In the genomic region with DNA sequence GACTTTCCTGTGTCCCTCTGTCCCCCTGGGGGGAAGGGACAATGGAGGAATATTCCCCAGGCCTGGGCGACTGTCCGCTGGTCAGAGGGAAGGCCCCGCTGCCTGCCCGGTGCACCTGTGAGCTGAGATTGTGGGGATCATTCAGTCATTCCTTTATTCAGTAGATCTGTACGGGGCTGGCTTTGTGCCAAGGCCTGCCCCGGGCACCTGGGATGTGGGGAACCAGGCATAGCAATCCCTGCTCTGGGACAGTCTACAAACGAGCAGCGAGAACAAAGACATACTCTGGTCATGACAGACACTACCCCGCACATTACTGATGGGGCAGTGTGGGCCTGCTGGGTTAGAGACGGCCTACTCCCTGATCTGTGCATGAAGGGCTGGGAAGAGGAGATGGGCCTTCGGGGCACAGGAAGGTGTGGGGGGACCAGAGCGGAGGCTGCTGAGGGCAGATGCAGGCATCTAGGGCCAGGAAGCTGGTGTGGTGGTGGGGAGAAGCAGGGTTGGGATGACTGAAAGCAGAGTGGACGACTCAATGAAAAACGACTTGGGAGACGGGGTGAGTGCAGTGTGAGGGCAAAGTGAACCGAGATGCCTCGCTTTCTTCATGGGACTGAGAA, we compare ENCODE assay signal across 12 cellular contexts. TPM values are rescaled to one million over a fixed set of nuclear protein-coding genes. Genes with fewer than 3 reads are reported as not detected.
DNase-seq lines count a peak whose midpoint lies in the region; ATAC-seq and TF ChIP-seq lines count a peak whose summit lies in the region.
"Had no signal": no experiment of that assay in that cellular context is flagged by ENCODE, and none has a peak within 500 bp of the region (broad histone marks: within the 10 kb centered on the region; RNA-seq: fewer than 3 reads in every experiment).

No MANE protein-coding gene starts in this region.

- H3K9me3 ChIP-seq in endodermal cell (ENCODE audit: control insufficient read depth, low read length): no peaks in the 10 kb centered on the region
- H3K9me3 ChIP-seq: body of pancreas, testis had no signal

- WGBS in endodermal cell (ENCODE audit: insufficient coverage in 1 of 2, insufficient read length in 1 of 2), 2 experiments: 86 to 93% methylated on average over 15 to 17 of the region's 17 CpGs

- H3K4me1 Mint-ChIP-seq in activated naive CD4-positive, alpha-beta T cell treated with anti-CD3 and anti-CD28 coated beads, Interleukin-2, amount 50 U/mL, for 24 hours: peaks cover 9% of the 10 kb centered on the region
- peaks cover 6% of the 10 kb centered on the region for H3K4me1 Mint-ChIP-seq in activated naive CD4-positive, alpha-beta T cell treated with anti-CD3 and anti-CD28 coated beads for 36 hours (ENCODE audit: low read depth)
- H3K4me1 Mint-ChIP-seq in endodermal cell: peaks cover 9% of the 10 kb centered on the region
- H3K4me1 Mint-ChIP-seq in stimulated activated memory B cell treated with anti-CD40 and anti-IgM and Interleukin-4, amounts not matched to agents 10 μg/mL and 1 μg/mL and 100 μg/mL, for 72 hours: peaks cover 24% of the 10 kb centered on the region

- DNase-seq in activated naive CD4-positive, alpha-beta T cell treated with anti-CD3 and anti-CD28 coated beads for 36 hours: no peak
- DNase-seq in endodermal cell (no peak), GM10248 (ENCODE audit: extremely low spot score) (no peak), GM03348 (ENCODE audit: low spot score) (no peak)
- DNase-seq: mammary epithelial cell, NCI-H510A had no signal

- no peak overlapping the region for H3K27ac Mint-ChIP-seq in activated naive CD4-positive, alpha-beta T cell treated with anti-CD3 and anti-CD28 coated beads, Interleukin-2, amount 50 U/mL, for 24 hours
- H3K27ac Mint-ChIP-seq in activated naive CD4-positive, alpha-beta T cell treated with anti-CD3 and anti-CD28 coated beads for 36 hours: no peak overlapping the region
- H3K27ac Mint-ChIP-seq in endodermal cell: no peak overlapping the region
- H3K27ac Mint-ChIP-seq in stimulated activated memory B cell treated with anti-CD40 and anti-IgM and Interleukin-4, amounts not matched to agents 10 μg/mL and 1 μg/mL and 100 μg/mL, for 72 hours: peak overlapping the region; percentile 29

- ATAC-seq in stimulated activated memory B cell treated with anti-CD40 and anti-IgM and Interleukin-4, amounts not matched to agents 10 μg/mL and 1 μg/mL and 100 μg/mL, for 72 hours: no peak
- ATAC-seq in HG02588 (IDR thresholded peaks at IDR 0.05; ENCODE audit: unreplicated experiment): no peak

- peaks cover 6% of the 10 kb centered on the region for H3K27me3 Mint-ChIP-seq in activated naive CD4-positive, alpha-beta T cell treated with anti-CD3 and anti-CD28 coated beads, Interleukin-2, amount 50 U/mL, for 24 hours
- no peaks in the 10 kb centered on the region for H3K27me3 Mint-ChIP-seq in activated naive CD4-positive, alpha-beta T cell treated with anti-CD3 and anti-CD28 coated beads for 36 hours (ENCODE audit: low read depth)
- peaks cover 6% of the 10 kb centered on the region for H3K27me3 Mint-ChIP-seq in endodermal cell (ENCODE audit: insufficient read depth)
- H3K27me3 Mint-ChIP-seq in stimulated activated memory B cell treated with anti-CD40 and anti-IgM and Interleukin-4, amounts not matched to agents 10 μg/mL and 1 μg/mL and 100 μg/mL, for 72 hours: peaks cover 54% of the 10 kb centered on the region

- H3K9me3 Mint-ChIP-seq in activated naive CD4-positive, alpha-beta T cell treated with anti-CD3 and anti-CD28 coated beads, Interleukin-2, amount 50 U/mL, for 24 hours: no peaks in the 10 kb centered on the region
- H3K9me3 Mint-ChIP-seq in activated naive CD4-positive, alpha-beta T cell treated with anti-CD3 and anti-CD28 coated beads for 36 hours: no peaks in the 10 kb centered on the region
- no peaks in the 10 kb centered on the region for H3K9me3 Mint-ChIP-seq in endodermal cell
- no peaks in the 10 kb centered on the region for H3K9me3 Mint-ChIP-seq in stimulated activated memory B cell treated with anti-CD40 and anti-IgM and Interleukin-4, amounts not matched to agents 10 μg/mL and 1 μg/mL and 100 μg/mL, for 72 hours

- POLR2A ChIA-PET in GM10248 (lab: Yijun Ruan, JAX): no interaction called here

- H3K4me3 ChIP-seq in KMS-11 (IDR thresholded peaks at IDR 0.05; ENCODE audit: insufficient read depth, low read depth, low read length): no peak overlapping the region
- H3K4me3 ChIP-seq in endodermal cell (ENCODE audit: low read length): no peak overlapping the region
- H3K4me3 ChIP-seq: body of pancreas had no signal

- CTCF ChIA-PET in activated naive CD4-positive, alpha-beta T cell treated with anti-CD3 and anti-CD28 coated beads for 36 hours (lab: Charles Lee): interaction anchor here (0.6 to 5.4 kb wide), 19 partner anchors 9 to 467 kb away, joined by 3 to 87 read pairs (median 4); no protein-coding TSS in a partner anchor
- CTCF ChIA-PET in GM10248 (lab: Yijun Ruan, JAX): interaction anchor here (0.7 to 5.8 kb wide), 30 partner anchors 11 to 493 kb away, joined by 3 to 58 read pairs (median 6); no protein-coding TSS in a partner anchor

- no peak for TF ChIP-seq CTCF in KMS-11 (conservative IDR thresholded peaks at IDR 0.05; ENCODE audit: low read depth, low read length)
- no peak for TF ChIP-seq CTCF in endodermal cell (conservative IDR thresholded peaks at IDR 0.05)
- no peak for TF ChIP-seq CTCF in GM10248 (IDR thresholded peaks at IDR 0.05; ENCODE audit: control extremely low read depth, extremely low read depth, low read depth, missing control alignments)

- H3K9ac ChIP-seq in KMS-11 (no peak overlapping the region), endodermal cell (ENCODE audit: extremely low read depth, low read length, poor library complexity, severe bottlenecking) (no peak overlapping the region)

- no peaks in the 10 kb centered on the region for H3K36me3 ChIP-seq in KMS-11 (ENCODE audit: insufficient read depth)
- no peaks in the 10 kb centered on the region for H3K36me3 ChIP-seq in endodermal cell (ENCODE audit: control insufficient read depth, insufficient read depth, low read length)

- peak overlapping the region; percentile 84; the same call in 1 of the 2 replicates for H2AFZ ChIP-seq in KMS-11 (ENCODE audit: low read depth)

- H3K27ac ChIP-seq in KMS-11 (no peak overlapping the region), endodermal cell (ENCODE audit: low read depth, low read length) (no peak overlapping the region)

- H3K27me3 ChIP-seq in KMS-11 (ENCODE audit: insufficient read depth, low read depth): no peaks in the 10 kb centered on the region
- no peaks in the 10 kb centered on the region for H3K27me3 ChIP-seq in endodermal cell (ENCODE audit: control insufficient read depth, insufficient read depth, low read length, poor library complexity, severe bottlenecking)
- H3K27me3 ChIP-seq: body of pancreas, testis had no signal

- H3K79me2 ChIP-seq in KMS-11 (ENCODE audit: insufficient read depth, low read depth): no peaks in the 10 kb centered on the region

- intact Hi-C loops in activated naive CD4-positive, alpha-beta T cell treated with anti-CD3 and anti-CD28 coated beads for 36 hours (cut with micrococcal nuclease): loop anchor here (5.0 kb wide), 1 partner anchor 346 kb away; a partner anchor contains a TSS

- H3K4me3 Mint-ChIP-seq in activated naive CD4-positive, alpha-beta T cell treated with anti-CD3 and anti-CD28 coated beads, Interleukin-2, amount 50 U/mL, for 24 hours: peak overlapping the region; percentile 36
- no peak overlapping the region for H3K4me3 Mint-ChIP-seq in activated naive CD4-positive, alpha-beta T cell treated with anti-CD3 and anti-CD28 coated beads for 36 hours
- peak overlapping the region; percentile 49 for H3K4me3 Mint-ChIP-seq in endodermal cell
- peak overlapping the region; percentile 51 for H3K4me3 Mint-ChIP-seq in stimulated activated memory B cell treated with anti-CD40 and anti-IgM and Interleukin-4, amounts not matched to agents 10 μg/mL and 1 μg/mL and 100 μg/mL, for 72 hours

- no peak overlapping the region for H3K4me2 ChIP-seq in KMS-11

- no peaks in the 10 kb centered on the region for H3K36me3 Mint-ChIP-seq in activated naive CD4-positive, alpha-beta T cell treated with anti-CD3 and anti-CD28 coated beads, Interleukin-2, amount 50 U/mL, for 24 hours
- no peaks in the 10 kb centered on the region for H3K36me3 Mint-ChIP-seq in activated naive CD4-positive, alpha-beta T cell treated with anti-CD3 and anti-CD28 coated beads for 36 hours (ENCODE audit: low read depth)
- H3K36me3 Mint-ChIP-seq in endodermal cell (ENCODE audit: low read depth): peaks cover 7% of the 10 kb centered on the region
- H3K36me3 Mint-ChIP-seq in stimulated activated memory B cell treated with anti-CD40 and anti-IgM and Interleukin-4, amounts not matched to agents 10 μg/mL and 1 μg/mL and 100 μg/mL, for 72 hours: no peaks in the 10 kb centered on the region

- H3K4me1 ChIP-seq in KMS-11 (ENCODE audit: low read depth, poor library complexity, severe bottlenecking) (peaks cover 6% of the 10 kb centered on the region), endodermal cell (ENCODE audit: control insufficient read depth, insufficient read depth, low read length) (no peaks in the 10 kb centered on the region)

- H4K20me1 ChIP-seq in KMS-11 (ENCODE audit: insufficient read depth): no peaks in the 10 kb centered on the region

RNA-seq across cellular contexts. Expression of a gene that starts 1.8 kb away (rescaled TPM):
- total RNA-seq in activated naive CD4-positive, alpha-beta T cell treated with anti-CD3 and anti-CD28 coated beads for 36 hours: not detected
- 1 to 10 TPM; 2.4 to 2.7 TPM for total RNA-seq in endodermal cell
- polyA plus RNA-seq in endodermal cell (2013, experiment 1 of 2): 2.1 TPM
- 1.7 TPM for polyA plus RNA-seq in endodermal cell (2013, experiment 2 of 2)

RNA-seq across cellular contexts. Expression of a gene that starts 23.6 kb away (rescaled TPM):
- total RNA-seq in activated naive CD4-positive, alpha-beta T cell treated with anti-CD3 and anti-CD28 coated beads for 36 hours: not detected
- 1 to 10 TPM; 1.6 to 1.7 TPM for total RNA-seq in endodermal cell
- not detected for polyA plus RNA-seq in endodermal cell (2013, experiment 1 of 2)
- not detected for polyA plus RNA-seq in endodermal cell (2013, experiment 2 of 2)
- total RNA-seq: body of pancreas, mammary epithelial cell had no signal
- polyA plus RNA-seq: mammary epithelial cell had no signal

RNA-seq across cellular contexts. Expression of a gene that starts 59.5 kb away (rescaled TPM):
- total RNA-seq in activated naive CD4-positive, alpha-beta T cell treated with anti-CD3 and anti-CD28 coated beads for 36 hours: 1 to 10 TPM in 1 of 2 experiments, under 1 TPM in 1; 0.79 to 1.5 TPM
- total RNA-seq in endodermal cell: 10 to 100 TPM; 17.5 to 21.5 TPM
- polyA plus RNA-seq in endodermal cell (2013, experiment 1 of 2): 12.3 TPM
- 14.8 TPM for polyA plus RNA-seq in endodermal cell (2013, experiment 2 of 2)

Comparison
In these comparisons a context has a peak if more than half of its experiments do, and no peak if none do; other contexts are left out.
1. RNA of a gene that starts 59.5 kb away (total RNA-seq): 17.5 to 21.5 TPM in endodermal cell; 0.79 to 1.5 TPM in activated naive CD4-positive, alpha-beta T cell treated with anti-CD3 and anti-CD28 coated beads for 36 hours; every median in the first group is over 4 times any median in the second.